Comparison of ENCODE assay signal across 9 cellular contexts in the genomic region with DNA sequence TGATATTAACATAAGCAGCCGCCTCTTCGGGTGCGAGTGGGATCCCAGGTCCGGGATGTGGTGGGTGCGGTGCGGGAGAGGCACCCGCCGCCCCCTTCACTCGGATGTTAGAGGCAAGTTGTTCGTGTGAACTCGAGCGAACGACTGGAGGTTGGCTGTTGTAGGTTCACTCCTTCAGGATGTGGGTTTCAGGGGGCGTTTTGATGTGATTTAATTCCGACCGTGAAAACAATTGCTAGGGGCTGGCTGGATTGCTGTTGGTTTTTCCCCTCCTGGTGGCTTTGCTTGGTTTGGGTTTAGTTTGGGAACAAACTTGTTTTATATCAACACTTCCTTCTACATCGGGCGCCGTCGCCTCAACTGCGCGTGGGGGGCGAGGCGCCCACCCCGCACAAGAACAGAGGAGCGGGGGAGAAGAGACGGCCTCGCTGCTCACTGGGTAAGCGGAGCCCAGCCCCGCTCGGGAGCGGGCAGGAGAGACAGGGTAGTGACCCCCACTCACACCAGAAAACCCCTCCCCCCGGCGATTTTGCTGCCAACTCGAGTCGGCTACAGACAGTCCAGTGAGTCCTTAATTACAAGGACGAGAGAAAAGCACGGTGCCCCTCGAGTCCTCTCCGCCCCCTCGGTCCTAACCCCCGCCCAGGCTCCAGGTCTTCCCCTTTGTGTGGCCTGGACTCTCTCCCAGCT. TPM values are rescaled to one million over a fixed set of nuclear protein-coding genes. Genes with fewer than 3 reads are reported as not detected.
DNase-seq lines count a peak whose midpoint lies in the region; ATAC-seq and TF ChIP-seq lines count a peak whose summit lies in the region.
"Had no signal": no experiment of that assay in that cellular context is flagged by ENCODE, and none has a peak within 500 bp of the region (broad histone marks: within the 10 kb centered on the region; RNA-seq: fewer than 3 reads in every experiment).

No MANE protein-coding gene starts in this region.

- peak overlapping the region; percentile 50 for H3K4me3 ChIP-seq in mononuclear cell (ENCODE audit: low read length)
- peak overlapping the region; percentile 43 to 71 (median 56) for H3K4me3 ChIP-seq in tibial nerve

- no peak for TF ChIP-seq POLR2A in tibial nerve (IDR thresholded peaks at IDR 0.05)

- CTCF ChIA-PET in activated naive CD4-positive, alpha-beta T cell treated with anti-CD3 and anti-CD28 coated beads, Interleukin-2, amount 10 ng/mL, durations not matched to agents 7 days and 5 days (lab: Charles Lee): interaction anchor here (0.7 to 3.0 kb wide), 11 partner anchors 12 to 399 kb away, joined by 3 to 15 read pairs (median 4); no protein-coding TSS in a partner anchor

- peaks cover 59% of the 10 kb centered on the region for H3K4me1 Mint-ChIP-seq in activated naive CD4-positive, alpha-beta T cell treated with anti-CD3 and anti-CD28 coated beads, Interleukin-2, amount 10 ng/mL, durations not matched to agents 7 days and 5 days

- peak overlapping the region; percentile 98 for H3K4me3 Mint-ChIP-seq in activated naive CD4-positive, alpha-beta T cell treated with anti-CD3 and anti-CD28 coated beads, Interleukin-2, amount 10 ng/mL, durations not matched to agents 7 days and 5 days

- peaks cover 75% of the 10 kb centered on the region for H3K27me3 ChIP-seq in mononuclear cell (ENCODE audit: insufficient read depth, low read length)
- H3K27me3 ChIP-seq in tibial nerve: peaks cover 0 to 39% of the 10 kb centered on the region in 2 donors

- no peaks in the 10 kb centered on the region for H3K9me3 Mint-ChIP-seq in activated naive CD4-positive, alpha-beta T cell treated with anti-CD3 and anti-CD28 coated beads, Interleukin-2, amount 10 ng/mL, durations not matched to agents 7 days and 5 days
- H3K9me3 Mint-ChIP-seq: dendritic cell treated with granulocyte-macrophage colony-stimulating factor and Interleukin-4, amounts not matched to agents 40 ng/mL and 50 ng/mL, for 4 days had no signal

- H3K27ac ChIP-seq in tibial nerve: peak overlapping the region in 3 of 4 donors; percentile 66 to 83 (median 70)

- no peak for TF ChIP-seq CTCF in tibial nerve (IDR thresholded peaks at IDR 0.05)

- no peak for TF ChIP-seq EP300 in tibial nerve (IDR thresholded peaks at IDR 0.05)

- no peak for ATAC-seq in activated CD4-positive, CD25-positive, alpha-beta regulatory T cell treated with anti-CD3 and anti-CD28 coated beads, Interleukin-2, amount 50 U/mL, for 24 hours
- no peak for ATAC-seq in GM19467 (IDR thresholded peaks at IDR 0.05; ENCODE audit: unreplicated experiment)

- peaks cover 37% of the 10 kb centered on the region for H3K27me3 Mint-ChIP-seq in activated naive CD4-positive, alpha-beta T cell treated with anti-CD3 and anti-CD28 coated beads, Interleukin-2, amount 10 ng/mL, durations not matched to agents 7 days and 5 days

- H3K9me3 ChIP-seq in mononuclear cell (ENCODE audit: low read depth, low read length): no peaks in the 10 kb centered on the region
- no peaks in the 10 kb centered on the region for H3K9me3 ChIP-seq in tibial nerve

- H3K36me3 ChIP-seq in tibial nerve: no peaks in the 10 kb centered on the region

- H3K4me1 ChIP-seq in mononuclear cell (ENCODE audit: insufficient read depth, low read length) (peaks cover 50% of the 10 kb centered on the region), tibial nerve (peaks cover 0 to 48% (median 12%) of the 10 kb centered on the region in 4 donors)

- peak; percentile 5 to 53 (median 28) for DNase-seq in activated CD4-positive, CD25-positive, alpha-beta regulatory T cell (lab: John Stamatoyannopoulos, UW)
- DNase-seq in activated naive CD4-positive, alpha-beta T cell treated with anti-CD3 and anti-CD28 coated beads, Interleukin-2, amount 10 ng/mL, durations not matched to agents 7 days and 5 days: peak; percentile 84
- DNase-seq in tibial nerve (ENCODE audit: low spot score in 2 of 2): no peak
- DNase-seq in GM19240 (ENCODE audit: insufficient read length, low spot score): no peak
- no peak for DNase-seq in COR-L47 (lab: John Stamatoyannopoulos, UW)

- 5 to 6% methylated on average over 31 to 35 of the region's 42 CpGs for WGBS in tibial nerve, 2 donors

- H3K36me3 Mint-ChIP-seq in activated naive CD4-positive, alpha-beta T cell treated with anti-CD3 and anti-CD28 coated beads, Interleukin-2, amount 10 ng/mL, durations not matched to agents 7 days and 5 days: peaks cover 27% of the 10 kb centered on the region

- peak overlapping the region; percentile 79 for H3K27ac Mint-ChIP-seq in activated naive CD4-positive, alpha-beta T cell treated with anti-CD3 and anti-CD28 coated beads, Interleukin-2, amount 10 ng/mL, durations not matched to agents 7 days and 5 days
- H3K27ac Mint-ChIP-seq: dendritic cell treated with granulocyte-macrophage colony-stimulating factor and Interleukin-4, amounts not matched to agents 40 ng/mL and 50 ng/mL, for 4 days had no signal

RNA-seq across cellular contexts. Expression of gene LEF1, which starts 3.0 kb away (rescaled TPM):
- 327 TPM for total RNA-seq in mononuclear cell
- total RNA-seq in tibial nerve: 10 to 100 TPM in 1 of 4 donors, 1 to 10 TPM in 3; 1.9 to 11.7 (median 8.3) TPM

Comparison
In these comparisons a context has a peak if more than half of its experiments do, and no peak if none do; other contexts are left out.
1. DNase-seq: peak in activated CD4-positive, CD25-positive, alpha-beta regulatory T cell (4 of 4) and activated naive CD4-positive, alpha-beta T cell treated with anti-CD3 and anti-CD28 coated beads, Interleukin-2, amount 10 ng/mL, durations not matched to agents 7 days and 5 days (single experiment); none in tibial nerve (0 of 2), GM19240 (single experiment) and COR-L47 (single experiment).
2. RNA of gene LEF1, which starts 3.0 kb away (total RNA-seq): 327 TPM in mononuclear cell (single experiment); 1.9 to 11.7 TPM in tibial nerve; every median in the first group is over 10 times any median in the second.